26 cellular contexts compared by ENCODE assay signal in the genomic region with DNA sequence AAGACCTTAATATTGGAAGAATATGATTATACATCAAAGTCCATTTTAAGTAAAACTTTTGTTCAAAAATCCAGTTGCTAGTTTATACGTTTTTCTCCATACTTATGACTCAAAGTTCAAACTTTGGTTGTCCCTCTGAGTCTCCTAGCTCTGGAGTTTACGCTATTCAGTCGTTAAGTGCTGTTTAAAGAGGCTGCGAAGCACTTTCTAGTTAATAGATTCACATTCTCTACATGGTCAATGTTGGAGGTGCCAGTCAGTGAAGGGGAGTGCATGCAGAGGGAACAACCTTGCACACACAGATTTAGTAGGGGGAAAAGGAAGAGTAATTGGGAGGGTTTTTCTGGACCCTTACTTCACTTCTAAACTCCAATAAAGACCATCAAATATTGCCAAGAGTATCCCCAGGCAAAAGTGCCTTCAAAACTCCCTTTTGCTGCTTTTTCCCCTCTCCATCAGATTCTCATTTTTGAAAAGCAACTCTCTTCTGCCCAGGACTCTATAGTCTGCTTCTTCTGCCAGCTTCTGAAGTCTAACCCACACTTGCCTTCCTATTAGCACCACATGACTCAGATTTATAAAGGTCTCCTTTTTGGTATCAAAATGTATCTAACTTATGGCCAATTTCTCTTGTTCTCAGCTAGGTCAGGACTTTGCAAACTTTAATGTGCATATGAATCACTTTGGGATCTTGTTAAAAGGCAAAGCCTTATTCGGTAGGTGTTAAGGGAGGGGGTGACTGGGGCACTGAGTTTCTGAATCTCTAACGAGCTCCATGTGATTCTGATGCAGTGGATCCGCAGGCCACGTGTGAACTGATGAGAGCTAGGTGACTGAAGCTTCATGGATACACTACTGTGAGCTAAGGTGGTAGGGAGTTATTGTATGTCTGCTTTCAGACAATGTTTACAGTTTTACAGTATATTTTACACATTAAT.
DNase-seq lines count a peak whose midpoint lies in the region; ATAC-seq and TF ChIP-seq lines count a peak whose summit lies in the region.
"Had no signal": no experiment of that assay in that cellular context is flagged by ENCODE, and none has a peak within 500 bp of the region (broad histone marks: within the 10 kb centered on the region; RNA-seq: fewer than 3 reads in every experiment).

No MANE protein-coding gene starts in this region.

- in situ Hi-C loops in GM13977 (cut with MboI; ENCODE audit: low pct_unique_long_range_greater_than_20kb, low sequenced_read_pairs, unreplicated experiment) = no loop called here

- POLR2A ChIA-PET in activated CD8-positive, alpha-beta T cell treated with anti-CD3 and anti-CD28 coated beads for 36 hours (lab: Charles Lee) = interaction anchor here (0.6 to 1.4 kb wide), 2 partner anchors 17 to 20 kb away, joined by 3 read pairs; no protein-coding TSS in a partner anchor
- POLR2A ChIA-PET in activated CD8-positive, alpha-beta T cell treated with anti-CD3 and anti-CD28 coated beads, Interleukin-2, amount 10 ng/mL, durations not matched to agents 7 days and 5 days (lab: Charles Lee) = no interaction called here
- POLR2A ChIA-PET in CD8-positive, alpha-beta T cell (lab: Charles Lee) = interaction anchor here (0.6 to 0.9 kb wide), 2 partner anchors 172 to 369 kb away, joined by 3 to 5 read pairs; no protein-coding TSS in a partner anchor
- POLR2A ChIA-PET in naive thymus-derived CD8-positive, alpha-beta T cell (lab: Charles Lee) = no interaction called here

- H3K36me3 Mint-ChIP-seq in activated CD8-positive, alpha-beta T cell treated with anti-CD3 and anti-CD28 coated beads for 36 hours (ENCODE audit: low read depth) = peaks cover 7% of the 10 kb centered on the region
- peaks cover 7% of the 10 kb centered on the region for H3K36me3 Mint-ChIP-seq in activated CD8-positive, alpha-beta T cell treated with anti-CD3 and anti-CD28 coated beads, Interleukin-2, amount 10 ng/mL, durations not matched to agents 7 days and 5 days (ENCODE audit: low read depth)
- H3K36me3 Mint-ChIP-seq in CD8-positive, alpha-beta T cell = peaks cover 15% of the 10 kb centered on the region
- H3K36me3 Mint-ChIP-seq in activated naive CD4-positive, alpha-beta T cell treated with anti-CD3 and anti-CD28 coated beads, Interleukin-2, amount 50 U/mL, for 72 hours = peaks cover 0 to 7% of the 10 kb centered on the region in 2 donors
- peaks cover 0 to 2% (median 0%) of the 10 kb centered on the region in 3 donors for H3K36me3 Mint-ChIP-seq in naive thymus-derived CD8-positive, alpha-beta T cell
- H3K36me3 Mint-ChIP-seq: stimulated activated effector memory CD8-positive, alpha-beta T cell treated with anti-CD3 and anti-CD28 coated beads, Interleukin-12 subunit alpha, Interleukin-12 subunit beta, amount 100 ng/mL, for 72 hours had no signal

- no peaks in the 10 kb centered on the region for H3K9me3 Mint-ChIP-seq in activated CD8-positive, alpha-beta T cell treated with anti-CD3 and anti-CD28 coated beads for 36 hours
- H3K9me3 Mint-ChIP-seq in activated CD8-positive, alpha-beta T cell treated with anti-CD3 and anti-CD28 coated beads, Interleukin-2, amount 10 ng/mL, durations not matched to agents 7 days and 5 days (ENCODE audit: insufficient read depth) = no peaks in the 10 kb centered on the region
- no peaks in the 10 kb centered on the region for H3K9me3 Mint-ChIP-seq in CD8-positive, alpha-beta T cell
- no peaks in the 10 kb centered on the region for H3K9me3 Mint-ChIP-seq in activated naive CD4-positive, alpha-beta T cell treated with anti-CD3 and anti-CD28 coated beads, Interleukin-2, amount 50 U/mL, for 72 hours
- no peaks in the 10 kb centered on the region for H3K9me3 Mint-ChIP-seq in naive thymus-derived CD8-positive, alpha-beta T cell
- H3K9me3 Mint-ChIP-seq: stimulated activated effector memory CD8-positive, alpha-beta T cell treated with anti-CD3 and anti-CD28 coated beads, Interleukin-12 subunit alpha, Interleukin-12 subunit beta, amount 100 ng/mL, for 72 hours had no signal

- no peaks in the 10 kb centered on the region for H3K27me3 ChIP-seq in CD8-positive, alpha-beta T cell (ENCODE audit: insufficient read depth, low read length)
- H3K27me3 ChIP-seq: heart left ventricle, MG63, sigmoid colon had no signal

- no peak overlapping the region for H3K4me3 Mint-ChIP-seq in activated CD8-positive, alpha-beta T cell treated with anti-CD3 and anti-CD28 coated beads for 36 hours
- H3K4me3 Mint-ChIP-seq in activated CD8-positive, alpha-beta T cell treated with anti-CD3 and anti-CD28 coated beads, Interleukin-2, amount 10 ng/mL, durations not matched to agents 7 days and 5 days = no peak overlapping the region
- no peak overlapping the region for H3K4me3 Mint-ChIP-seq in CD8-positive, alpha-beta T cell
- peak overlapping the region in 1 of 10 donors; percentile 15 for H3K4me3 Mint-ChIP-seq in naive thymus-derived CD8-positive, alpha-beta T cell
- H3K4me3 Mint-ChIP-seq: stimulated activated effector memory CD8-positive, alpha-beta T cell treated with anti-CD3 and anti-CD28 coated beads, Interleukin-12 subunit alpha, Interleukin-12 subunit beta, amount 100 ng/mL, for 72 hours had no signal

- H3K9me3 ChIP-seq in CD8-positive, alpha-beta T cell (ENCODE audit: low read length) = no peaks in the 10 kb centered on the region
- H3K9me3 ChIP-seq: HAP-1, heart left ventricle, MG63, sigmoid colon had no signal

- CTCF ChIA-PET in activated CD8-positive, alpha-beta T cell treated with anti-CD3 and anti-CD28 coated beads for 36 hours (lab: Charles Lee) = interaction anchor here (0.9 to 1.4 kb wide), 3 partner anchors 19 to 217 kb away, joined by 3 to 4 read pairs (median 3); no protein-coding TSS in a partner anchor
- CTCF ChIA-PET in activated CD8-positive, alpha-beta T cell treated with anti-CD3 and anti-CD28 coated beads, Interleukin-2, amount 10 ng/mL, durations not matched to agents 7 days and 5 days (lab: Charles Lee) = interaction anchor here (1.0 to 1.1 kb wide), 2 partner anchors 35 to 322 kb away, joined by 3 to 4 read pairs; a partner anchor contains a TSS
- CTCF ChIA-PET in CD8-positive, alpha-beta T cell (lab: Charles Lee) = interaction anchor here (0.7 to 2.2 kb wide), 3 partner anchors 10 to 323 kb away, joined by 3 to 8 read pairs (median 3); a partner anchor contains a TSS

- ATAC-seq in activated CD8-positive, alpha-beta T cell treated with anti-CD3 and anti-CD28 coated beads for 36 hours = peak; percentile 41
- no peak for ATAC-seq in activated CD8-positive, alpha-beta T cell treated with anti-CD3 and anti-CD28 coated beads, Interleukin-2, amount 10 ng/mL, durations not matched to agents 7 days and 5 days
- no peak for ATAC-seq in CD8-positive, alpha-beta T cell
- peak; percentile 51 to 74 for ATAC-seq in activated naive CD4-positive, alpha-beta T cell treated with anti-CD3 and anti-CD28 coated beads, Interleukin-2, amount 50 U/mL, for 72 hours
- ATAC-seq in naive thymus-derived CD8-positive, alpha-beta T cell = no peak
- ATAC-seq: heart left ventricle; K562; left colon; Panc1; stimulated activated effector memory CD8-positive, alpha-beta T cell treated with anti-CD3 and anti-CD28 coated beads, Interleukin-12 subunit alpha, Interleukin-12 subunit beta, amount 100 ng/mL, for 72 hours had no signal

- H3K27ac ChIP-seq in CD8-positive, alpha-beta T cell (ENCODE audit: low read depth, low read length) = no peak overlapping the region
- H3K27ac ChIP-seq: heart left ventricle, sigmoid colon had no signal

- peaks cover 51% of the 10 kb centered on the region for H3K4me1 Mint-ChIP-seq in activated CD8-positive, alpha-beta T cell treated with anti-CD3 and anti-CD28 coated beads for 36 hours (ENCODE audit: low read depth)
- H3K4me1 Mint-ChIP-seq in activated CD8-positive, alpha-beta T cell treated with anti-CD3 and anti-CD28 coated beads, Interleukin-2, amount 10 ng/mL, durations not matched to agents 7 days and 5 days (ENCODE audit: low read depth) = peaks cover 49% of the 10 kb centered on the region
- peaks cover 50% of the 10 kb centered on the region for H3K4me1 Mint-ChIP-seq in CD8-positive, alpha-beta T cell (ENCODE audit: low read depth)
- H3K4me1 Mint-ChIP-seq in naive thymus-derived CD8-positive, alpha-beta T cell = peaks cover 26 to 68% (median 60%) of the 10 kb centered on the region in 4 donors

- no peak for TF ChIP-seq CTCF in activated CD8-positive, alpha-beta T cell treated with anti-CD3 and anti-CD28 coated beads for 36 hours (IDR thresholded peaks at IDR 0.05)
- no peak for TF ChIP-seq CTCF in CD8-positive, alpha-beta T cell (IDR thresholded peaks at IDR 0.05)
- no peak for TF ChIP-seq CTCF in GM13977 (IDR thresholded peaks at IDR 0.05; ENCODE audit: extremely low read depth, insufficient read depth, missing control alignments)

- no peaks in the 10 kb centered on the region for H3K27me3 Mint-ChIP-seq in activated CD8-positive, alpha-beta T cell treated with anti-CD3 and anti-CD28 coated beads for 36 hours
- H3K27me3 Mint-ChIP-seq in activated CD8-positive, alpha-beta T cell treated with anti-CD3 and anti-CD28 coated beads, Interleukin-2, amount 10 ng/mL, durations not matched to agents 7 days and 5 days (ENCODE audit: low read depth) = no peaks in the 10 kb centered on the region
- no peaks in the 10 kb centered on the region for H3K27me3 Mint-ChIP-seq in CD8-positive, alpha-beta T cell (ENCODE audit: low read depth)
- no peaks in the 10 kb centered on the region for H3K27me3 Mint-ChIP-seq in naive thymus-derived CD8-positive, alpha-beta T cell

- DNase-seq in activated CD8-positive, alpha-beta T cell treated with anti-CD3 and anti-CD28 coated beads for 36 hours = peak; percentile 45
- DNase-seq in activated CD8-positive, alpha-beta T cell treated with anti-CD3 and anti-CD28 coated beads, Interleukin-2, amount 10 ng/mL, durations not matched to agents 7 days and 5 days = no peak
- peak in 1 of 7 experiments; percentile 21 for DNase-seq in CD8-positive, alpha-beta T cell
- no peak for DNase-seq in activated naive CD4-positive, alpha-beta T cell treated with anti-CD3 and anti-CD28 coated beads, Interleukin-2, amount 50 U/mL, for 72 hours (ENCODE audit: low spot score in 2 of 2)
- DNase-seq in naive thymus-derived CD8-positive, alpha-beta T cell = no peak
- DNase-seq in NCI-H1105 treated with DMSO at 0.1 percent for 48 hours (lab: John Stamatoyannopoulos, UW) (no peak), GM13977 (ENCODE audit: low spot score) (no peak), T-helper 9 cell (no peak)
- DNase-seq: ACHN; anterior cingulate cortex; C1 segment of cervical spinal cord; central memory CD4-positive, alpha-beta T cell; DMS153; heart left ventricle; left colon; MG63; NCI-H1417 treated with DMSO at 0.1 percent for 48 hours; NCI-H2107; NCI-H510A; NK-92 treated with Interleukin-12 subunit alpha and Interleukin-12 subunit beta, amount 100 ng/mL, for 24 hours; SIG-M5; sigmoid colon had no signal

- no peaks in the 10 kb centered on the region for H3K36me3 ChIP-seq in CD8-positive, alpha-beta T cell (ENCODE audit: insufficient read depth, low read length)
- H3K36me3 ChIP-seq: HAP-1, heart left ventricle, MG63, sigmoid colon had no signal

- intact Hi-C loops in activated CD8-positive, alpha-beta T cell treated with anti-CD3 and anti-CD28 coated beads for 36 hours (cut with micrococcal nuclease) = no loop called here
- intact Hi-C loops in CD8-positive, alpha-beta T cell (cut with DNase I, micrococcal nuclease) = loop anchor here (10.0 kb wide), 3 partner anchors 45 to 235 kb away; no protein-coding TSS in a partner anchor

- no peak overlapping the region for H3K4me3 ChIP-seq in CD8-positive, alpha-beta T cell (ENCODE audit: low read depth, low read length)
- H3K4me3 ChIP-seq: HAP-1, heart left ventricle, K562, MG63, sigmoid colon had no signal

- H3K27ac Mint-ChIP-seq in activated CD8-positive, alpha-beta T cell treated with anti-CD3 and anti-CD28 coated beads for 36 hours = peak overlapping the region; percentile 60
- no peak overlapping the region for H3K27ac Mint-ChIP-seq in activated CD8-positive, alpha-beta T cell treated with anti-CD3 and anti-CD28 coated beads, Interleukin-2, amount 10 ng/mL, durations not matched to agents 7 days and 5 days
- H3K27ac Mint-ChIP-seq in CD8-positive, alpha-beta T cell = peak overlapping the region; percentile 86
- H3K27ac Mint-ChIP-seq in activated naive CD4-positive, alpha-beta T cell treated with anti-CD3 and anti-CD28 coated beads, Interleukin-2, amount 50 U/mL, for 72 hours = no peak overlapping the region
- H3K27ac Mint-ChIP-seq in naive thymus-derived CD8-positive, alpha-beta T cell = peak overlapping the region; percentile 29 to 95 (median 82)
- H3K27ac Mint-ChIP-seq: stimulated activated effector memory CD8-positive, alpha-beta T cell treated with anti-CD3 and anti-CD28 coated beads, Interleukin-12 subunit alpha, Interleukin-12 subunit beta, amount 100 ng/mL, for 72 hours had no signal

- H3K4me1 ChIP-seq in CD8-positive, alpha-beta T cell (ENCODE audit: insufficient read depth, low read length) = peaks cover 41% of the 10 kb centered on the region
- H3K4me1 ChIP-seq: sigmoid colon had no signal

Comparison
In these comparisons a context has a peak if more than half of its experiments do, and no peak if none do; other contexts are left out.
1. ATAC-seq: peak in activated CD8-positive, alpha-beta T cell treated with anti-CD3 and anti-CD28 coated beads for 36 hours (single experiment) and activated naive CD4-positive, alpha-beta T cell treated with anti-CD3 and anti-CD28 coated beads, Interleukin-2, amount 50 U/mL, for 72 hours (2 of 2); none in activated CD8-positive, alpha-beta T cell treated with anti-CD3 and anti-CD28 coated beads, Interleukin-2, amount 10 ng/mL, durations not matched to agents 7 days and 5 days (single experiment), CD8-positive, alpha-beta T cell (single experiment) and naive thymus-derived CD8-positive, alpha-beta T cell (0 of 2).
2. H3K27ac Mint-ChIP-seq: peak in activated CD8-positive, alpha-beta T cell treated with anti-CD3 and anti-CD28 coated beads for 36 hours (single experiment), CD8-positive, alpha-beta T cell (single experiment) and naive thymus-derived CD8-positive, alpha-beta T cell (10 of 10); none in activated CD8-positive, alpha-beta T cell treated with anti-CD3 and anti-CD28 coated beads, Interleukin-2, amount 10 ng/mL, durations not matched to agents 7 days and 5 days (single experiment) and activated naive CD4-positive, alpha-beta T cell treated with anti-CD3 and anti-CD28 coated beads, Interleukin-2, amount 50 U/mL, for 72 hours (0 of 2).
3. POLR2A ChIA-PET loops: an anchor here in activated CD8-positive, alpha-beta T cell treated with anti-CD3 and anti-CD28 coated beads for 36 hours (0.6 to 1.4 kb wide) and CD8-positive, alpha-beta T cell (0.6 to 0.9 kb wide); none called in activated CD8-positive, alpha-beta T cell treated with anti-CD3 and anti-CD28 coated beads, Interleukin-2, amount 10 ng/mL, durations not matched to agents 7 days and 5 days and naive thymus-derived CD8-positive, alpha-beta T cell.